22 cellular contexts compared by ENCODE assay signal in genomic region chr3:77147836-77148578, GRCh38.
A peak's percentile ranks its signal among the peaks of the same experiment; 100 is the strongest.
DNase-seq lines count a peak whose midpoint lies in the region; ATAC-seq, FAIRE-seq and TF ChIP-seq lines count a peak whose summit lies in the region.
"Had no signal": no experiment of that assay in that cellular context is flagged by ENCODE, and none has a peak within 500 bp of the region (broad histone marks: within the 10 kb centered on the region; RNA-seq: fewer than 3 reads in every experiment).

No MANE protein-coding gene starts in this region.

- dilution Hi-C loops in keratinocyte (cut with MboI; ENCODE audit: extremely low pct_ligation_motif_present, low sequenced_read_pairs): no loop called here

- H3K4me1 Mint-ChIP-seq in activated T-helper 2 cell treated with anti-CD3 and anti-CD28 coated beads, Interferon-gamma antibody, Interleukin-2, Interleukin-4, amounts not matched to agents 10 μg/mL and 5 μg/mL and 100 μg/mL, durations not matched to agents 14 hours and 24 hours and 36 hours (ENCODE audit: low read depth): no peaks in the 10 kb centered on the region
- H3K4me1 Mint-ChIP-seq: activated naive CD4-positive, alpha-beta T cell treated with anti-CD3 and anti-CD28 coated beads, Interleukin-2, amount 10 ng/mL, durations not matched to agents 7 days and 5 days; B cell; T-cell had no signal

- H3K27me3 Mint-ChIP-seq in activated T-helper 2 cell treated with anti-CD3 and anti-CD28 coated beads, Interferon-gamma antibody, Interleukin-2, Interleukin-4, amounts not matched to agents 10 μg/mL and 5 μg/mL and 100 μg/mL, durations not matched to agents 14 hours and 24 hours and 36 hours (ENCODE audit: low read depth): no peaks in the 10 kb centered on the region
- H3K27me3 Mint-ChIP-seq: activated naive CD4-positive, alpha-beta T cell treated with anti-CD3 and anti-CD28 coated beads, Interleukin-2, amount 10 ng/mL, durations not matched to agents 7 days and 5 days; B cell; T-cell had no signal

- ATAC-seq in GM21786 (IDR thresholded peaks at IDR 0.05; ENCODE audit: unreplicated experiment): no peak
- ATAC-seq in GM19351 (IDR thresholded peaks at IDR 0.05; ENCODE audit: unreplicated experiment): no peak
- ATAC-seq: gastroesophageal sphincter, right cardiac atrium, T-cell had no signal

- H3F3A ChIP-seq in OCI-LY1 (ENCODE audit: insufficient read depth, low read length): peaks cover 3% of the 10 kb centered on the region

- H3K4me3 ChIP-seq in HEK293 (ENCODE audit: low read depth, low read length) (no peak overlapping the region), OCI-LY1 (ENCODE audit: low read depth, low read length, poor library complexity, severe bottlenecking) (peak overlapping the region; percentile 66), choroid plexus epithelial cell (ENCODE audit: low read depth, low read length) (no peak overlapping the region), keratinocyte (ENCODE audit: control insufficient read depth in 2 of 3, extremely low read depth in 1 of 3, insufficient read depth in 2 of 3, low read depth in 1 of 3, low read length in 3 of 3) (no peak overlapping the region)
- H3K4me3 ChIP-seq: breast epithelium, gastroesophageal sphincter had no signal

- TF ChIP-seq CTCF in HEK293 (tag by site-specific recombination; IDR thresholded peaks at IDR 0.05): no peak
- TF ChIP-seq CTCF in OCI-LY1 (IDR thresholded peaks at IDR 0.05; ENCODE audit: low read length): no peak
- no peak for TF ChIP-seq CTCF in choroid plexus epithelial cell (conservative IDR thresholded peaks at IDR 0.05; ENCODE audit: low read depth, low read length)
- no peak for TF ChIP-seq CTCF in keratinocyte (optimal IDR thresholded peaks at IDR 0.05 in 1 of 3, IDR thresholded peaks at IDR 0.05 in 1 of 3, conservative IDR thresholded peaks at IDR 0.05 in 1 of 3; ENCODE audit: extremely low read depth in 1 of 3, insufficient read depth in 2 of 3, low read length in 3 of 3)

- H3K36me3 ChIP-seq in HEK293 (ENCODE audit: control insufficient read depth in 2 of 2, insufficient read depth in 1 of 2, low read length in 2 of 2): no peaks in the 10 kb centered on the region
- H3K36me3 ChIP-seq in OCI-LY1 (ENCODE audit: insufficient read depth, low read length): peaks cover 12% of the 10 kb centered on the region
- no peaks in the 10 kb centered on the region for H3K36me3 ChIP-seq in keratinocyte (ENCODE audit: control insufficient read depth in 2 of 2, extremely low read depth in 1 of 2, insufficient read depth in 2 of 2, low read length in 2 of 2)
- H3K36me3 ChIP-seq: breast epithelium, gastroesophageal sphincter had no signal

- intact Hi-C loops in activated T-helper 2 cell treated with anti-CD3 and anti-CD28 coated beads, Interferon-gamma antibody, Interleukin-2, Interleukin-4, amounts not matched to agents 10 μg/mL and 5 μg/mL and 100 μg/mL, durations not matched to agents 14 hours and 24 hours and 36 hours (cut with micrococcal nuclease): no loop called here

- no peak overlapping the region for H2AFZ ChIP-seq in OCI-LY1 (ENCODE audit: low read length)
- H2AFZ ChIP-seq in keratinocyte (ENCODE audit: control insufficient read depth, low read length): peak overlapping the region; percentile 17

- H3K4me1 ChIP-seq in HEK293 (ENCODE audit: control insufficient read depth, insufficient read depth, low read length) (peaks cover 8% of the 10 kb centered on the region; the same call in 1 of the 2 replicates), OCI-LY1 (ENCODE audit: insufficient read depth, low read length, severe bottlenecking) (peaks cover 96% of the 10 kb centered on the region), keratinocyte (ENCODE audit: control insufficient read depth, extremely low read depth, insufficient read depth, low read length) (peaks cover 4% of the 10 kb centered on the region)
- H3K4me1 ChIP-seq: breast epithelium, gastroesophageal sphincter had no signal

- H3K79me2 ChIP-seq in OCI-LY1 (ENCODE audit: insufficient read depth, low read length): peaks cover 7% of the 10 kb centered on the region; the same call in 1 of the 2 replicates
- H3K79me2 ChIP-seq in keratinocyte (ENCODE audit: control insufficient read depth, insufficient read depth, low read length): no peaks in the 10 kb centered on the region

- no peak overlapping the region for H3K4me3 Mint-ChIP-seq in activated T-helper 2 cell treated with anti-CD3 and anti-CD28 coated beads, Interferon-gamma antibody, Interleukin-2, Interleukin-4, amounts not matched to agents 10 μg/mL and 5 μg/mL and 100 μg/mL, durations not matched to agents 14 hours and 24 hours and 36 hours (ENCODE audit: low read depth)
- H3K4me3 Mint-ChIP-seq: activated naive CD4-positive, alpha-beta T cell treated with anti-CD3 and anti-CD28 coated beads, Interleukin-2, amount 10 ng/mL, durations not matched to agents 7 days and 5 days; B cell; T-cell had no signal

- POLR2A ChIA-PET in HEK293 (lab: Yijun Ruan, JAX): no interaction called here

- no peaks in the 10 kb centered on the region for H3K9me3 ChIP-seq in HEK293 (ENCODE audit: control insufficient read depth, insufficient read depth, low read depth, low read length)
- H3K9me3 ChIP-seq in OCI-LY1 (ENCODE audit: low read length): no peaks in the 10 kb centered on the region
- no peaks in the 10 kb centered on the region for H3K9me3 ChIP-seq in keratinocyte (ENCODE audit: control insufficient read depth, low read depth, low read length)
- H3K9me3 ChIP-seq: breast epithelium, gastroesophageal sphincter had no signal

- peak overlapping the region; percentile 74 for H3K4me2 ChIP-seq in OCI-LY1 (ENCODE audit: low read length)
- no peak overlapping the region for H3K4me2 ChIP-seq in keratinocyte (ENCODE audit: control insufficient read depth, extremely low read depth, insufficient read depth, low read depth, low read length)

- H3K36me3 Mint-ChIP-seq in activated T-helper 2 cell treated with anti-CD3 and anti-CD28 coated beads, Interferon-gamma antibody, Interleukin-2, Interleukin-4, amounts not matched to agents 10 μg/mL and 5 μg/mL and 100 μg/mL, durations not matched to agents 14 hours and 24 hours and 36 hours (ENCODE audit: low read depth): no peaks in the 10 kb centered on the region
- H3K36me3 Mint-ChIP-seq: activated naive CD4-positive, alpha-beta T cell treated with anti-CD3 and anti-CD28 coated beads, Interleukin-2, amount 10 ng/mL, durations not matched to agents 7 days and 5 days; T-cell had no signal

- no peaks in the 10 kb centered on the region for H3K27me3 ChIP-seq in OCI-LY1 (ENCODE audit: insufficient read depth, low read length)
- no peaks in the 10 kb centered on the region for H3K27me3 ChIP-seq in keratinocyte (ENCODE audit: control insufficient read depth, extremely low read depth, insufficient read depth, low read length)
- H3K27me3 ChIP-seq: breast epithelium, gastroesophageal sphincter had no signal

- H3K9ac ChIP-seq in OCI-LY1 (ENCODE audit: low read length) (peak overlapping the region; percentile 86), keratinocyte (ENCODE audit: control insufficient read depth, extremely low read depth, insufficient read depth, low read length) (no peak overlapping the region)

- H4K20me1 ChIP-seq in OCI-LY1 (ENCODE audit: insufficient read depth, low read length) (no peaks in the 10 kb centered on the region), keratinocyte (ENCODE audit: control insufficient read depth, extremely low read depth, insufficient read depth, low read length) (no peaks in the 10 kb centered on the region)

- H3K27ac ChIP-seq in HEK293 (ENCODE audit: extremely low read depth, low read depth, low read length): no peak overlapping the region
- H3K27ac ChIP-seq in OCI-LY1 (ENCODE audit: low read depth, low read length, poor library complexity, severe bottlenecking): peak overlapping the region; percentile 97
- H3K27ac ChIP-seq in keratinocyte (ENCODE audit: control insufficient read depth, insufficient read depth, low read length): no peak overlapping the region
- H3K27ac ChIP-seq: breast epithelium, gastroesophageal sphincter had no signal

- no peaks in the 10 kb centered on the region for H3K9me2 ChIP-seq in OCI-LY1 (ENCODE audit: low read depth, low read length)

- no peak for FAIRE-seq in keratinocyte (lab: Jason Lieb, UNC)

- DNase-seq in choroid plexus epithelial cell (ENCODE audit: low read depth): peak; percentile 52
- no peak for DNase-seq in keratinocyte (ENCODE audit: low read depth, low spot score)
- no peak for DNase-seq in activated T-helper 2 cell treated with anti-CD3 and anti-CD28 coated beads, Interferon-gamma antibody, Interleukin-2, Interleukin-4, amounts not matched to agents 10 μg/mL and 5 μg/mL and 100 μg/mL, durations not matched to agents 14 hours and 24 hours and 36 hours (ENCODE audit: low spot score)
- DNase-seq in foreskin melanocyte: no peak
- DNase-seq: activated CD4-positive, CD25-positive, alpha-beta regulatory T cell treated with anti-CD3 and anti-CD28 coated beads, Interleukin-2, amount 50 U/mL, for 72 hours; activated CD8-positive, alpha-beta memory T cell treated with anti-CD3 and anti-CD28 coated beads, Interleukin-2, amount 50 U/mL, for 48 hours; activated naive CD4-positive, alpha-beta T cell treated with anti-CD3 and anti-CD28 coated beads, Interleukin-2, amount 10 ng/mL, durations not matched to agents 7 days and 5 days; effector CD8-positive, alpha-beta T cell; islet precursor cell; NCI-H187; NCI-H526 treated with DMSO at 0.1 percent for 48 hours; right cardiac atrium; stimulated activated CD4-positive, alpha-beta T cell treated with anti-CD3 and anti-CD28 coated beads, Interleukin-1b, Interleukin-23, amount 100 ng/mL, for 48 hours; substantia nigra; T-cell had no signal

- CTCF ChIA-PET in HEK293 (lab: Yijun Ruan, JAX): interaction anchor here (0.6 kb wide), 2 partner anchors 45 to 221 kb away, joined by 3 to 6 read pairs; no protein-coding TSS in a partner anchor

- H3K27ac Mint-ChIP-seq in activated T-helper 2 cell treated with anti-CD3 and anti-CD28 coated beads, Interferon-gamma antibody, Interleukin-2, Interleukin-4, amounts not matched to agents 10 μg/mL and 5 μg/mL and 100 μg/mL, durations not matched to agents 14 hours and 24 hours and 36 hours: no peak overlapping the region
- H3K27ac Mint-ChIP-seq: activated naive CD4-positive, alpha-beta T cell treated with anti-CD3 and anti-CD28 coated beads, Interleukin-2, amount 10 ng/mL, durations not matched to agents 7 days and 5 days; B cell; T-cell had no signal

- H3K9me3 Mint-ChIP-seq in activated T-helper 2 cell treated with anti-CD3 and anti-CD28 coated beads, Interferon-gamma antibody, Interleukin-2, Interleukin-4, amounts not matched to agents 10 μg/mL and 5 μg/mL and 100 μg/mL, durations not matched to agents 14 hours and 24 hours and 36 hours: peaks cover 29% of the 10 kb centered on the region

- H3K9me1 ChIP-seq in keratinocyte (ENCODE audit: control insufficient read depth, extremely low read depth, insufficient read depth, low read length): no peaks in the 10 kb centered on the region

TF ChIP-seq in HEK293, 187 proteins besides CTCF, POLR2A, EP300 and RAD21 (continues in another document):
- TF ChIP-seq ZNF354C (tag by site-specific recombination; IDR thresholded peaks at IDR 0.05; ENCODE audit: borderline replicate concordance, low read depth) (no peak), ZNF843 (tag by site-specific recombination; IDR thresholded peaks at IDR 0.05) (0 out of 2 replicates have a peak, but pooled peaks have one; percentile 40), SP3 (tag by site-specific recombination; IDR thresholded peaks at IDR 0.05) (no peak)
